17 cellular contexts compared by ENCODE assay signal in genomic region chr10:74681917-74682627, GRCh38.
DNase-seq lines count a peak whose midpoint lies in the region; ATAC-seq and TF ChIP-seq lines count a peak whose summit lies in the region.
"Had no signal": no experiment of that assay in that cellular context is flagged by ENCODE, and none has a peak within 500 bp of the region (broad histone marks: within the 10 kb centered on the region; RNA-seq: fewer than 3 reads in every experiment).

No MANE protein-coding gene starts in this region.

- H3K4me1 ChIP-seq in spleen, result peaks cover 0 to 28% (median 2%) of the 10 kb centered on the region in 6 donors

- no peaks in the 10 kb centered on the region for H3K27me3 Mint-ChIP-seq in activated CD4-positive, alpha-beta T cell treated with anti-CD3 and anti-CD28 coated beads for 36 hours
- no peaks in the 10 kb centered on the region for H3K27me3 Mint-ChIP-seq in activated CD4-positive, alpha-beta T cell treated with anti-CD3 and anti-CD28 coated beads, Interleukin-2, amount 10 ng/mL, durations not matched to agents 24 days and 14 days
- H3K27me3 Mint-ChIP-seq: activated CD4-positive, alpha-beta memory T cell treated with anti-CD3 and anti-CD28 coated beads, Interleukin-2, amount 10 ng/mL, durations not matched to agents 7 days and 5 days had no signal

- CTCF ChIA-PET in activated CD4-positive, alpha-beta T cell treated with anti-CD3 and anti-CD28 coated beads for 36 hours (lab: Charles Lee), result interaction anchor here (0.7 to 1.4 kb wide), 3 partner anchors 9 to 405 kb away, joined by 4 to 5 read pairs (median 4); no protein-coding TSS in a partner anchor

- H3K9me3 ChIP-seq in spleen, result no peaks in the 10 kb centered on the region
- H3K9me3 ChIP-seq: heart left ventricle, MG63 had no signal

- no peak for TF ChIP-seq POLR2A in spleen (IDR thresholded peaks at IDR 0.05)

- no peaks in the 10 kb centered on the region for H3K27me3 ChIP-seq in spleen (replicated peaks in 1 of 7)
- H3K27me3 ChIP-seq: BLaER1 treated with 17β-estradiol and CSF1 and Interleukin-3, amounts not matched to agents 10 nM and 100 nM; heart left ventricle; MG63 had no signal

- peaks cover 12% of the 10 kb centered on the region for H3K36me3 Mint-ChIP-seq in activated CD4-positive, alpha-beta T cell treated with anti-CD3 and anti-CD28 coated beads for 36 hours (ENCODE audit: low read depth)
- peaks cover 20% of the 10 kb centered on the region for H3K36me3 Mint-ChIP-seq in activated CD4-positive, alpha-beta T cell treated with anti-CD3 and anti-CD28 coated beads, Interleukin-2, amount 10 ng/mL, durations not matched to agents 24 days and 14 days (ENCODE audit: low read depth)
- peaks cover 5% of the 10 kb centered on the region for H3K36me3 Mint-ChIP-seq in stimulated activated effector memory CD8-positive, alpha-beta T cell treated with anti-CD3 and anti-CD28 coated beads, Interleukin-12 subunit alpha, Interleukin-12 subunit beta, amount 100 ng/mL, for 72 hours

- intact Hi-C loops in activated CD4-positive, alpha-beta T cell treated with anti-CD3 and anti-CD28 coated beads for 36 hours (cut with DNase I, micrococcal nuclease), result no loop called here
- intact Hi-C loops in activated CD4-positive, alpha-beta T cell treated with anti-CD3 and anti-CD28 coated beads, Interleukin-2, amount 10 ng/mL, durations not matched to agents 24 days and 14 days (cut with micrococcal nuclease), result no loop called here
- intact Hi-C loops in spleen (cut with DNase I; ENCODE audit: low total_unique reads), result no loop called here

- H3K9me3 Mint-ChIP-seq in activated CD4-positive, alpha-beta T cell treated with anti-CD3 and anti-CD28 coated beads for 36 hours (ENCODE audit: low read depth), result no peaks in the 10 kb centered on the region
- H3K9me3 Mint-ChIP-seq in activated CD4-positive, alpha-beta T cell treated with anti-CD3 and anti-CD28 coated beads, Interleukin-2, amount 10 ng/mL, durations not matched to agents 24 days and 14 days, result no peaks in the 10 kb centered on the region
- no peaks in the 10 kb centered on the region for H3K9me3 Mint-ChIP-seq in stimulated activated effector memory CD8-positive, alpha-beta T cell treated with anti-CD3 and anti-CD28 coated beads, Interleukin-12 subunit alpha, Interleukin-12 subunit beta, amount 100 ng/mL, for 72 hours
- H3K9me3 Mint-ChIP-seq: activated CD4-positive, alpha-beta memory T cell treated with anti-CD3 and anti-CD28 coated beads, Interleukin-2, amount 10 ng/mL, durations not matched to agents 7 days and 5 days; neural crest cell had no signal

- H3K4me1 Mint-ChIP-seq in activated CD4-positive, alpha-beta T cell treated with anti-CD3 and anti-CD28 coated beads for 36 hours, result peaks cover 14% of the 10 kb centered on the region
- H3K4me1 Mint-ChIP-seq in activated CD4-positive, alpha-beta T cell treated with anti-CD3 and anti-CD28 coated beads, Interleukin-2, amount 10 ng/mL, durations not matched to agents 24 days and 14 days, result peaks cover 11% of the 10 kb centered on the region
- no peaks in the 10 kb centered on the region for H3K4me1 Mint-ChIP-seq in stimulated activated effector memory CD8-positive, alpha-beta T cell treated with anti-CD3 and anti-CD28 coated beads, Interleukin-12 subunit alpha, Interleukin-12 subunit beta, amount 100 ng/mL, for 72 hours

- no peak for DNase-seq in activated CD4-positive, alpha-beta T cell treated with anti-CD3 and anti-CD28 coated beads for 36 hours
- DNase-seq in activated CD4-positive, alpha-beta T cell treated with anti-CD3 and anti-CD28 coated beads, Interleukin-2, amount 10 ng/mL, durations not matched to agents 24 days and 14 days, result no peak
- DNase-seq in foreskin fibroblast (peak; percentile 39 to 63), spleen (no peak), cerebellar nuclear complex (lab: John Stamatoyannopoulos, UW) (no peak), HT-29 (ENCODE audit: low spot score) (no peak)
- no peak for DNase-seq in stimulated activated effector memory CD8-positive, alpha-beta T cell treated with anti-CD3 and anti-CD28 coated beads, Interleukin-12 subunit alpha, Interleukin-12 subunit beta, amount 100 ng/mL, for 72 hours (ENCODE audit: low spot score in 2 of 2)
- DNase-seq: activated CD4-positive, alpha-beta memory T cell treated with anti-CD3 and anti-CD28 coated beads, Interleukin-2, amount 10 ng/mL, durations not matched to agents 7 days and 5 days; DMS53; heart left ventricle; islet precursor cell; MG63; NCI-H1694 treated with DMSO at 0.1 percent for 48 hours; NK-92 treated with Interleukin-12 subunit alpha and Interleukin-12 subunit beta, amount 100 ng/mL, for 24 hours had no signal

- no peak overlapping the region for H3K4me3 Mint-ChIP-seq in activated CD4-positive, alpha-beta T cell treated with anti-CD3 and anti-CD28 coated beads for 36 hours
- no peak overlapping the region for H3K4me3 Mint-ChIP-seq in activated CD4-positive, alpha-beta T cell treated with anti-CD3 and anti-CD28 coated beads, Interleukin-2, amount 10 ng/mL, durations not matched to agents 24 days and 14 days
- no peak overlapping the region for H3K4me3 Mint-ChIP-seq in stimulated activated effector memory CD8-positive, alpha-beta T cell treated with anti-CD3 and anti-CD28 coated beads, Interleukin-12 subunit alpha, Interleukin-12 subunit beta, amount 100 ng/mL, for 72 hours
- H3K4me3 Mint-ChIP-seq: activated CD4-positive, alpha-beta memory T cell treated with anti-CD3 and anti-CD28 coated beads, Interleukin-2, amount 10 ng/mL, durations not matched to agents 7 days and 5 days; neural crest cell had no signal

- WGBS in spleen, 5 donors, result 77 to 91% (median 86%) methylated on average over 4 of the region's 4 CpGs

- peaks cover 0 to 12% (median 0%) of the 10 kb centered on the region in 6 donors for H3K36me3 ChIP-seq in spleen
- H3K36me3 ChIP-seq: MG63 had no signal

- ATAC-seq in activated CD4-positive, alpha-beta T cell treated with anti-CD3 and anti-CD28 coated beads for 36 hours, result peak; percentile 26
- peak; percentile 73 for ATAC-seq in stimulated activated effector memory CD8-positive, alpha-beta T cell treated with anti-CD3 and anti-CD28 coated beads, Interleukin-12 subunit alpha, Interleukin-12 subunit beta, amount 100 ng/mL, for 72 hours

- TF ChIP-seq CTCF in VCaP (conservative IDR thresholded peaks at IDR 0.05), result no peak
- no peak for TF ChIP-seq CTCF in foreskin fibroblast (IDR thresholded peaks at IDR 0.05; ENCODE audit: low read depth, low read length)
- no peak for TF ChIP-seq CTCF in spleen (IDR thresholded peaks at IDR 0.05 in 8 of 11, conservative IDR thresholded peaks at IDR 0.05 in 3 of 11)

- H3K27ac ChIP-seq in VCaP (peak overlapping the region; percentile 60; the same call in 1 of the 2 replicates), spleen (no peak overlapping the region)
- H3K27ac ChIP-seq: BLaER1 treated with 17β-estradiol and CSF1 and Interleukin-3, amounts not matched to agents 10 nM and 100 nM; heart left ventricle had no signal

- H3K4me3 ChIP-seq in foreskin fibroblast (ENCODE audit: low read depth in 1 of 2, low read length in 2 of 2) (no peak overlapping the region), spleen (no peak overlapping the region)
- H3K4me3 ChIP-seq: BLaER1 treated with 17β-estradiol and CSF1 and Interleukin-3, amounts not matched to agents 10 nM and 100 nM; heart left ventricle; MG63 had no signal

- H3K27ac Mint-ChIP-seq in activated CD4-positive, alpha-beta T cell treated with anti-CD3 and anti-CD28 coated beads for 36 hours, result no peak overlapping the region
- no peak overlapping the region for H3K27ac Mint-ChIP-seq in activated CD4-positive, alpha-beta T cell treated with anti-CD3 and anti-CD28 coated beads, Interleukin-2, amount 10 ng/mL, durations not matched to agents 24 days and 14 days
- H3K27ac Mint-ChIP-seq in stimulated activated effector memory CD8-positive, alpha-beta T cell treated with anti-CD3 and anti-CD28 coated beads, Interleukin-12 subunit alpha, Interleukin-12 subunit beta, amount 100 ng/mL, for 72 hours, result no peak overlapping the region
- H3K27ac Mint-ChIP-seq: activated CD4-positive, alpha-beta memory T cell treated with anti-CD3 and anti-CD28 coated beads, Interleukin-2, amount 10 ng/mL, durations not matched to agents 7 days and 5 days had no signal

- POLR2A ChIA-PET in activated CD4-positive, alpha-beta T cell treated with anti-CD3 and anti-CD28 coated beads for 36 hours (lab: Charles Lee), result interaction anchor here (0.6 kb wide), 1 partner anchor 112 kb away, joined by 4 read pairs; no protein-coding TSS in a partner anchor

Comparison
In these comparisons a context has a peak if more than half of its experiments do, and no peak if none do; other contexts are left out.
1. DNase-seq: peak in foreskin fibroblast (2 of 2); none in activated CD4-positive, alpha-beta T cell treated with anti-CD3 and anti-CD28 coated beads for 36 hours (single experiment), activated CD4-positive, alpha-beta T cell treated with anti-CD3 and anti-CD28 coated beads, Interleukin-2, amount 10 ng/mL, durations not matched to agents 24 days and 14 days (single experiment), stimulated activated effector memory CD8-positive, alpha-beta T cell treated with anti-CD3 and anti-CD28 coated beads, Interleukin-12 subunit alpha, Interleukin-12 subunit beta, amount 100 ng/mL, for 72 hours (0 of 2), spleen (single experiment), cerebellar nuclear complex (0 of 2) and HT-29 (single experiment).